ENCODE assay signal across 8 cellular contexts in the genomic region with DNA sequence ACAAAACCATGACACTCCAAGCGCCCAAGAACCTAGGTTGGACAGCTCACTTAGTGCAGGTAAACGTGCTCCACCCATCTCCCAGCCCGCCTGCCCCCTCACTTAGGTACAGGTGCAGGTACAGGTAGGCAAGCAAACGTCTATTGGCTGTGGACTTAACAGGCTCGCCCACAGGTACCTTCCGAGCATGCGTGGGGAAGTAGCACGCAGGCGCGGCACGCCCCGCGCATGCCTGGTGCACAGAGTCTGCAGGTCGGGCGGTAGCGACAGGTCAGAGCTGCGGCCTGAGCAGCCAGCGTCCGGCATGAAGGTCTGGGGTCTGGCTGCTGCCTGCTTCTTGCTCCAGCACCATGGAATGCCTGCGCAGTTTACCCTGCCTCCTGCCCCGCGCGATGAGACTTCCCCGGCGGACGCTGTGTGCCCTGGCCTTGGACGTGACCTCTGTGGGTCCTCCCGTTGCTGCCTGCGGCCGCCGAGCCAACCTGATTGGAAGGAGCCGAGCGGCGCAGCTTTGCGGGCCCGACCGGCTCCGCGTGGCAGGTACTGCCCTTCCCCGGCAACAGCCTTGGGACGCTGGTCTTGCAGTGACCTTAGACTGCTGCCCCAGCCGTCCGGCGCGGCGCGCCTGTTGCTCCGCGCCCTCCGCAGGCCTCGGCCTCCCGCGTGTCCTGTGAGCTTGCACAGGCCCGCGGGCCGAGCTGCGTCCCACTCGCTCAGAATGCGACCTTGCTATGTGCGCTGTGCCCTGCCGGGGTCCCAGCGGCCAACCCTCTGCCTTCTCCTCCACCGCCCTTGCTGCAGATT. TPM values are rescaled to one million over a fixed set of nuclear protein-coding genes. Genes with fewer than 3 reads are reported as not detected.
A peak's percentile ranks its signal among the peaks of the same experiment; 100 is the strongest.
DNase-seq lines count a peak whose midpoint lies in the region; ATAC-seq and TF ChIP-seq lines count a peak whose summit lies in the region.

A gene with protein sequence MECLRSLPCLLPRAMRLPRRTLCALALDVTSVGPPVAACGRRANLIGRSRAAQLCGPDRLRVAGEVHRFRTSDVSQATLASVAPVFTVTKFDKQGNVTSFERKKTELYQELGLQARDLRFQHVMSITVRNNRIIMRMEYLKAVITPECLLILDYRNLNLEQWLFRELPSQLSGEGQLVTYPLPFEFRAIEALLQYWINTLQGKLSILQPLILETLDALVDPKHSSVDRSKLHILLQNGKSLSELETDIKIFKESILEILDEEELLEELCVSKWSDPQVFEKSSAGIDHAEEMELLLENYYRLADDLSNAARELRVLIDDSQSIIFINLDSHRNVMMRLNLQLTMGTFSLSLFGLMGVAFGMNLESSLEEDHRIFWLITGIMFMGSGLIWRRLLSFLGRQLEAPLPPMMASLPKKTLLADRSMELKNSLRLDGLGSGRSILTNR (plus strand): TSS at position 240 of the 804 bp plus-strand sequence. CDS start 111 bp downstream, at position 351.

- TF ChIP-seq CTCF in GM13976 (IDR thresholded peaks at IDR 0.05; ENCODE audit: borderline replicate concordance, control extremely low read depth, extremely low read depth, insufficient read depth, missing control alignments) (no peak), heart right ventricle (IDR thresholded peaks at IDR 0.05) (no peak), upper lobe of left lung (IDR thresholded peaks at IDR 0.05) (peak in 1 of 6 experiments; percentile 3)

- intact Hi-C loops in T-helper 1 cell treated with Interleukin-12 subunit alpha and Interleukin-12 subunit beta and Interleukin-4 antibody, amounts not matched to agents 30 ng/mL and 1 ng/mL, for 36 hours (cut with micrococcal nuclease) = loop anchor here (1.0 to 5.0 kb wide), 3 partner anchors 28 to 264 kb away; partner anchors contain the start of genes ACOT13 and TDP2
- intact Hi-C loops in heart right ventricle (cut with DNase I) (loop anchor here in 1 of 10 donors (2.0 kb wide), 1 partner anchor 88 kb away; no protein-coding TSS in a partner anchor), posterior vena cava (cut with DNase I) (no loop called here)

- DNase-seq in GM13976 (ENCODE audit: low spot score) = peak; percentile 91
- DNase-seq in NCI-H1417 (lab: John Stamatoyannopoulos, UW) = peak; percentile 90 to 95 (median 93)
- peak; percentile 66 for DNase-seq in amniotic epithelial cell (ENCODE audit: low read depth)
- DNase-seq in heart right ventricle = peak; percentile 84 to 86
- DNase-seq in posterior vena cava (ENCODE audit: low spot score) = peak; percentile 93
- peak; percentile 94 to 96 for DNase-seq in upper lobe of left lung

- WGBS in heart right ventricle, 2 donors = 0 to 1% methylated on average over 63 of the region's 63 CpGs
- WGBS in upper lobe of left lung, 2 donors = 1% methylated on average over 24 to 32 of the region's 63 CpGs

- peaks cover 0 to 30% (median 14%) of the 10 kb centered on the region in 9 donors for H3K4me1 ChIP-seq in heart right ventricle
- H3K4me1 ChIP-seq in upper lobe of left lung = peaks cover 12 to 35% (median 17%) of the 10 kb centered on the region in 4 donors

- H3K36me3 ChIP-seq in heart right ventricle = peaks cover 0 to 32% (median 10%) of the 10 kb centered on the region in 9 donors
- H3K36me3 ChIP-seq in upper lobe of left lung = peaks cover 0 to 8% (median 4%) of the 10 kb centered on the region in 4 donors

- in situ Hi-C loops in GM13976 (cut with MboI; ENCODE audit: low sequenced_read_pairs, unreplicated experiment) = no loop called here

- peak in 2 of 4 donors; percentile 68 to 93 for TF ChIP-seq POLR2A in upper lobe of left lung (IDR thresholded peaks at IDR 0.05)

- no peaks in the 10 kb centered on the region for H3K9me3 ChIP-seq in heart right ventricle
- H3K9me3 ChIP-seq in upper lobe of left lung = no peaks in the 10 kb centered on the region

- TF ChIP-seq EP300 in upper lobe of left lung (IDR thresholded peaks at IDR 0.05) = no peak

- H3K27me3 ChIP-seq in heart right ventricle = peaks cover 0 to 22% (median 18%) of the 10 kb centered on the region in 7 donors
- H3K27me3 ChIP-seq in upper lobe of left lung = no peaks in the 10 kb centered on the region

- H3K4me3 ChIP-seq in heart right ventricle (peak within 1 kb of the TSS; percentile 57 to 91 (median 78)), upper lobe of left lung (peak within 1 kb of the TSS; percentile 78 to 98 (median 91))

- ATAC-seq in HG02763 (IDR thresholded peaks at IDR 0.05; ENCODE audit: unreplicated experiment) = peak; percentile 97
- ATAC-seq in heart right ventricle = peak; percentile 97 to 100 (median 99)
- ATAC-seq in upper lobe of left lung (ENCODE audit: low FRiP score in 2 of 2) = peak; percentile 97 to 99

- peak within 1 kb of the TSS; percentile 66 to 92 (median 88) for H3K27ac ChIP-seq in heart right ventricle
- H3K27ac ChIP-seq in upper lobe of left lung = peak within 1 kb of the TSS; percentile 69 to 89 (median 80)

RNA-seq across cellular contexts. Expression of the gene that starts here (rescaled TPM):
- 23.4 and 23.9 TPM in 2 replicates for total RNA-seq in T-helper 1 cell treated with Interleukin-12 subunit alpha and Interleukin-12 subunit beta and Interleukin-4 antibody, amounts not matched to agents 30 ng/mL and 1 ng/mL, for 36 hours
- total RNA-seq in heart right ventricle (10 to 100 TPM; 36.7 to 68.6 (median 52.6) TPM), posterior vena cava (10 to 100 TPM; 13.6 to 17.6 TPM), upper lobe of left lung (10 to 100 TPM; 20.8 to 40.8 (median 27.4) TPM)
- 10 to 100 TPM; 18.5 to 21.0 TPM for polyA plus RNA-seq in heart right ventricle

Comparison
In these comparisons a context has a peak if more than half of its experiments do, and no peak if none do; other contexts are left out.
1. Peak in every context shown above with its lines: DNase-seq, ATAC-seq, H3K4me3 ChIP-seq and H3K27ac ChIP-seq.